In genomic region chr12:32397703-32398102, GRCh38 we compare ENCODE assay signal across 17 cellular contexts. TPM values are rescaled to one million over a fixed set of nuclear protein-coding genes. Genes with fewer than 3 reads are reported as not detected.
DNase-seq lines count a peak whose midpoint lies in the region; ATAC-seq, FAIRE-seq and TF ChIP-seq lines count a peak whose summit lies in the region.
"Had no signal": no experiment of that assay in that cellular context is flagged by ENCODE, and none has a peak within 500 bp of the region (broad histone marks: within the 10 kb centered on the region; RNA-seq: fewer than 3 reads in every experiment).

No MANE protein-coding gene starts in this region.

- no peaks in the 10 kb centered on the region for H4K20me1 ChIP-seq in H1 (replicated peaks in 1 of 2; ENCODE audit: control insufficient read depth in 1 of 2, insufficient read depth in 2 of 2, low read length in 2 of 2)

- no peak for TF ChIP-seq POLR2A in H1 (IDR thresholded peaks at IDR 0.05; ENCODE audit: control extremely low read depth in 1 of 2, low read depth in 2 of 2, low read length in 2 of 2)

- H3K79me1 ChIP-seq in H1 (ENCODE audit: low read depth, low read length) = 0 out of 2 replicates have a peak, but pooled peaks cover 4% of the 10 kb centered on the region

- H4K8ac ChIP-seq in H1 (ENCODE audit: extremely low read depth, insufficient read depth, low read length) = no peak overlapping the region

- H2BK120ac ChIP-seq in H1 (replicated peaks; ENCODE audit: low read depth, low read length) = no peak overlapping the region

- no peaks in the 10 kb centered on the region for H3K9me3 ChIP-seq in H1 (ENCODE audit: insufficient read depth in 2 of 2, low read depth in 1 of 2, low read length in 1 of 2)
- H3K9me3 ChIP-seq: upper lobe of right lung had no signal

- H4K5ac ChIP-seq in H1 (ENCODE audit: insufficient read length, low read depth, low read length) = peak overlapping the region; percentile 39

- ATAC-seq in left lobe of liver (no peak), HG03571 (IDR thresholded peaks at IDR 0.05; ENCODE audit: unreplicated experiment) (no peak)
- ATAC-seq: upper lobe of right lung had no signal

- no peak overlapping the region for H2AFZ ChIP-seq in H1 (ENCODE audit: low read length)

- no peak overlapping the region for H3K4ac ChIP-seq in H1 (replicated peaks; ENCODE audit: insufficient read length, low read depth, low read length)

- no peak overlapping the region for H2BK5ac ChIP-seq in H1 (ENCODE audit: low read depth, low read length)

- H3K36me3 ChIP-seq in H1 (ENCODE audit: control insufficient read depth in 2 of 4, insufficient read depth in 4 of 4, low read length in 3 of 4) = peaks cover 0 to 4% (median 0%) of the 10 kb centered on the region in 4 experiments; a peak in 1 of 8 replicates
- H3K36me3 ChIP-seq: upper lobe of right lung had no signal

- H3K23ac ChIP-seq in H1 (ENCODE audit: insufficient read length) = no peak overlapping the region

- FAIRE-seq in H1 (lab: Jason Lieb, UNC) = peak; percentile 70
- FAIRE-seq: bronchial epithelial cell had no signal

- no peak for TF ChIP-seq CTCF in H1 (IDR thresholded peaks at IDR 0.05; ENCODE audit: control extremely low read depth in 1 of 3, insufficient read depth in 1 of 3, low read depth in 1 of 3, low read length in 3 of 3)

- no peak for TF ChIP-seq RAD21 in H1 (IDR thresholded peaks at IDR 0.05 in 1 of 2, conservative IDR thresholded peaks at IDR 0.05 in 1 of 2; ENCODE audit: low read depth in 2 of 2, low read length in 2 of 2)

- peaks cover 11 to 25% of the 10 kb centered on the region in 2 experiments for H3K79me2 ChIP-seq in H1 (ENCODE audit: control insufficient read depth in 1 of 2, insufficient read depth in 2 of 2, low read length in 2 of 2)

- POLR2A ChIA-PET in H1 (lab: Charles Lee; ENCODE audit: partially characterized antibody) = interaction anchor here (0.6 to 2.1 kb wide), 6 partner anchors 9 to 292 kb away, joined by 3 to 12 read pairs (median 4); no protein-coding TSS in a partner anchor

- H3K4me3 ChIP-seq in H1 (ENCODE audit: extremely low read depth in 1 of 4, insufficient read depth in 2 of 4, low read depth in 3 of 4, low read length in 4 of 4) = no peak overlapping the region; a peak in 1 of 8 replicates
- H3K4me3 ChIP-seq: SK-N-MC, upper lobe of right lung had no signal

- 52% methylated on average over 4 of the region's 4 CpGs; no CpG with 5 or more reads in 1 of the 2 experiments for WGBS in H1 (ENCODE audit: extremely low coverage in 1 of 2, insufficient coverage in 1 of 2, insufficient read length in 1 of 2, insufficient replicate concordance in 2 of 2, low coverage in 1 of 2, low lambda C conversion rate in 2 of 2, missing lambda C conversion rate in 1 of 2), 2 experiments

- no peak overlapping the region for H3K9ac ChIP-seq in H1 (replicated peaks in 1 of 4; ENCODE audit: extremely low read depth in 1 of 4, low read depth in 3 of 4, low read length in 3 of 4)

- CTCF ChIA-PET in H1 (lab: Charles Lee; ENCODE audit: partially characterized antibody) = interaction anchor here (1.0 to 1.5 kb wide), 6 partner anchors 26 to 274 kb away, joined by 3 to 6 read pairs (median 4); no protein-coding TSS in a partner anchor

- no peak overlapping the region for H3K18ac ChIP-seq in H1 (ENCODE audit: extremely low read depth, low read length)

- no peak overlapping the region for H3K27ac ChIP-seq in H1 (ENCODE audit: low read depth, low read length)
- H3K27ac ChIP-seq: SK-N-MC had no signal

- H2BK20ac ChIP-seq in H1 (ENCODE audit: low read length) = no peak overlapping the region

- peak overlapping the region; percentile 57; the same call in 1 of the 2 replicates for H2AK5ac ChIP-seq in H1 (ENCODE audit: low read depth, low read length)

- H3K56ac ChIP-seq in H1 (replicated peaks; ENCODE audit: insufficient read length, low read depth, low read length) = no peak overlapping the region

- H3K4me2 ChIP-seq in H1 (ENCODE audit: insufficient read depth in 1 of 2, low read depth in 2 of 2, low read length in 2 of 2) = peak overlapping the region; percentile 7 to 82; a peak in 2 of 4 replicates

- H2BK15ac ChIP-seq in H1 (ENCODE audit: low read length) = no peak overlapping the region

- TF ChIP-seq EP300 in H1 (IDR thresholded peaks at IDR 0.05; ENCODE audit: borderline replicate concordance in 1 of 2, low read depth in 2 of 2, low read length in 2 of 2) = no peak

- peak; percentile 43 for DNase-seq in NCI-H748 (lab: John Stamatoyannopoulos, UW; ENCODE audit: unreplicated experiment)
- no peak for DNase-seq in NCI-H748 treated with DMSO at 0.1 percent for 48 hours (lab: John Stamatoyannopoulos, UW)
- DNase-seq in NCI-H146 treated with DMSO at 0.1 percent for 48 hours (lab: John Stamatoyannopoulos, UW; ENCODE audit: unreplicated experiment) = peak; percentile 48
- peak in 1 of 2 experiments; percentile 43 for DNase-seq in H1 (ENCODE audit: low read depth in 1 of 2, low spot score in 2 of 2)
- no peak for DNase-seq in left lobe of liver (ENCODE audit: low spot score)
- DNase-seq in AML-193 (lab: John Stamatoyannopoulos, UW) = no peak
- DNase-seq in NOMO-1 treated with DMSO at 0.1 percent for 48 hours (lab: John Stamatoyannopoulos, UW; ENCODE audit: unreplicated experiment) = no peak
- DNase-seq: ACHN; activated T-cell treated with anti-CD3 and anti-CD28 coated beads for 4 hours; CD8-positive, alpha-beta memory T cell; NCI-H524 treated with DMSO at 0.1 percent for 48 hours; stimulated activated CD4-positive, alpha-beta T cell treated with anti-CD3 and anti-CD28 coated beads, Interleukin-15, amount 100 ng/mL, for 24 hours; stimulated activated naive CD4-positive, alpha-beta T cell treated with Interleukin-2 at 50 U/mL for 16 hours; upper lobe of right lung had no signal

- H3K4me1 ChIP-seq in H1 (replicated peaks in 1 of 4; ENCODE audit: control insufficient read depth in 3 of 4, insufficient read depth in 4 of 4, low read length in 3 of 4) = peaks cover 3 to 12% (median 5%) of the 10 kb centered on the region in 4 experiments; a peak in 5 of 7 replicates

- H2BK12ac ChIP-seq in H1 (ENCODE audit: low read depth, low read length) = peak overlapping the region; percentile 62; the same call in 1 of the 2 replicates

- no peaks in the 10 kb centered on the region for H3K27me3 ChIP-seq in H1 (replicated peaks in 1 of 4; ENCODE audit: control insufficient read depth in 3 of 4, extremely low read depth in 1 of 4, insufficient read depth in 3 of 4, low read length in 3 of 4)
- H3K27me3 ChIP-seq: upper lobe of right lung had no signal

- peaks cover 3% of the 10 kb centered on the region for H3K23me2 ChIP-seq in H1 (ENCODE audit: low read depth, low read length)

- no peak overlapping the region for H3K14ac ChIP-seq in H1 (ENCODE audit: insufficient read length)

- no peak overlapping the region for H4K91ac ChIP-seq in H1 (replicated peaks; ENCODE audit: insufficient read length, low read length)

TF ChIP-seq in H1, 55 proteins besides CTCF, POLR2A, EP300 and RAD21 (continues in another document):
- TF ChIP-seq JUND (IDR thresholded peaks at IDR 0.05; ENCODE audit: low read length) = no peak
- TF ChIP-seq, protein P1, sequence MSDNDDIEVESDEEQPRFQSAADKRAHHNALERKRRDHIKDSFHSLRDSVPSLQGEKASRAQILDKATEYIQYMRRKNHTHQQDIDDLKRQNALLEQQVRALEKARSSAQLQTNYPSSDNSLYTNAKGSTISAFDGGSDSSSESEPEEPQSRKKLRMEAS (IDR thresholded peaks at IDR 0.05) = 0 out of 2 replicates have a peak, but pooled peaks have one; percentile 20
- TF ChIP-seq E2F6 (IDR thresholded peaks at IDR 0.05) = peak; percentile 40; the same call in 1 of the 2 replicates
- no peak for TF ChIP-seq TEAD4 (IDR thresholded peaks at IDR 0.05; ENCODE audit: low read depth, low read length)
- TF ChIP-seq TAF7 (optimal IDR thresholded peaks at IDR 0.05; ENCODE audit: borderline replicate concordance, low read depth, low read length) = no peak
- no peak for TF ChIP-seq CREB1 (IDR thresholded peaks at IDR 0.05)
- TF ChIP-seq USF2 (IDR thresholded peaks at IDR 0.05; ENCODE audit: low read length) = no peak
- no peak for TF ChIP-seq SRF (IDR thresholded peaks at IDR 0.05; ENCODE audit: low read depth, low read length)
- TF ChIP-seq SP2 (IDR thresholded peaks at IDR 0.05; ENCODE audit: low read length) = no peak
- TF ChIP-seq ZNF274 (IDR thresholded peaks at IDR 0.05; ENCODE audit: borderline replicate concordance, extremely low read depth, low read length) = no peak
- no peak for TF ChIP-seq CHD1 (IDR thresholded peaks at IDR 0.05; ENCODE audit: low read depth, low read length)
- TF ChIP-seq SP4 (IDR thresholded peaks at IDR 0.05; ENCODE audit: low read length) = no peak
- TF ChIP-seq KDM5A (IDR thresholded peaks at IDR 0.05; ENCODE audit: low read length) = no peak
- TF ChIP-seq JUN (IDR thresholded peaks at IDR 0.05; ENCODE audit: low read depth, low read length) = no peak
- no peak for TF ChIP-seq BRCA1 (IDR thresholded peaks at IDR 0.05; ENCODE audit: low read depth, low read length)
- TF ChIP-seq CBX5 (IDR thresholded peaks at IDR 0.05; ENCODE audit: low read depth, low read length) = no peak
- TF ChIP-seq RXRA (IDR thresholded peaks at IDR 0.05; ENCODE audit: insufficient read depth, low read depth, low read length) = no peak

RNA-seq across cellular contexts. Expression of gene FGD4, which starts 1.7 kb away (rescaled TPM):
- 44.5 and 48.2 TPM in 2 replicates for total RNA-seq in H1 (2021; fragmentation: NEBNext Ultra II Directional; extraction: Animal tissue kit (Norgen Biotek cat#: 25700))
- 7.1 and 8.5 TPM in 2 replicates for polyA plus RNA-seq in H1 (2011; rRNA removed)
- 12.2 TPM for polyA plus RNA-seq in H1 (2011; cell fraction: cytosol; rRNA removed)
- 21.7 TPM for polyA plus RNA-seq in H1 (2011; cell fraction: nucleus; rRNA removed)
- 10.5 to 16.0 TPM (median 13.6 TPM) in 4 replicates for polyA plus RNA-seq in H1 (2012, experiment 1 of 2)
- polyA plus RNA-seq in H1 (2012, experiment 2 of 2) = 1.5 TPM
- polyA plus RNA-seq in H1 (2013, experiment 1 of 2) = 16.1 TPM
- polyA plus RNA-seq in H1 (2013, experiment 2 of 2) = 15.0 TPM
- polyA minus RNA-seq in H1 (2011; rRNA and poly(A)+ RNA removed) = 79.9 and 132 TPM in 2 replicates
- 72.6 TPM for polyA minus RNA-seq in H1 (2011; cell fraction: cytosol; rRNA and poly(A)+ RNA removed)
- 192 TPM for polyA minus RNA-seq in H1 (2011; cell fraction: nucleus; rRNA and poly(A)+ RNA removed)
- total RNA-seq in left lobe of liver = 21.6 TPM

Comparison
In these comparisons a context has a peak if more than half of its experiments do, and no peak if none do; other contexts are left out.
1. DNase-seq: peak in NCI-H748 (single experiment) and NCI-H146 treated with DMSO at 0.1 percent for 48 hours (single experiment); none in NCI-H748 treated with DMSO at 0.1 percent for 48 hours (single experiment), left lobe of liver (single experiment), AML-193 (0 of 2) and NOMO-1 treated with DMSO at 0.1 percent for 48 hours (single experiment).